ENCODE assay signal across 11 cellular contexts in genomic region chr10:94299417-94299816, GRCh38.
A peak's percentile ranks its signal among the peaks of the same experiment; 100 is the strongest.
DNase-seq lines count a peak whose midpoint lies in the region; ATAC-seq, FAIRE-seq and TF ChIP-seq lines count a peak whose summit lies in the region.
"Had no signal": no experiment of that assay in that cellular context is flagged by ENCODE, and none has a peak within 500 bp of the region (broad histone marks: within the 10 kb centered on the region; RNA-seq: fewer than 3 reads in every experiment).

No MANE protein-coding gene starts in this region.

- H3K4me1 ChIP-seq in small intestine (ENCODE audit: control insufficient read depth in 2 of 2, insufficient read depth in 1 of 2, low read depth in 1 of 2, low read length in 1 of 2), result no peaks in the 10 kb centered on the region

- peak; percentile 97 for FAIRE-seq in RCC 7860 (lab: Jason Lieb, UNC)
- FAIRE-seq in small intestine (lab: Jason Lieb, UNC), result no peak
- FAIRE-seq: G401.6 had no signal

- 53 to 72% (median 65%) methylated on average over 3 of the region's 3 CpGs for WGBS in small intestine, 3 donors

- H3K27me3 ChIP-seq in small intestine (ENCODE audit: control insufficient read depth in 2 of 2, insufficient read depth in 2 of 2, low read length in 2 of 2), result no peaks in the 10 kb centered on the region

- peak; percentile 62 for DNase-seq in AG09309 (ENCODE audit: low read depth)
- peak; percentile 84 for DNase-seq in RCC 7860 (ENCODE audit: low spot score)
- peak; percentile 26 for DNase-seq in dedifferentiated amniotic fluid mesenchymal stem cell (ENCODE audit: extremely low spot score)
- DNase-seq in COR-L47 (lab: John Stamatoyannopoulos, UW), result no peak
- no peak for DNase-seq in DMS153 (lab: John Stamatoyannopoulos, UW)
- DNase-seq in small intestine, result no peak
- no peak for DNase-seq in NCI-H524 (lab: John Stamatoyannopoulos, UW)
- DNase-seq: activated B cell treated with CpG ODN at 0.5 μM for 24 hours, NCI-H146 had no signal

- H3K27ac ChIP-seq in small intestine (ENCODE audit: low read depth in 1 of 2, low read length in 1 of 2), result no peak overlapping the region

- no peaks in the 10 kb centered on the region for H3K9me3 ChIP-seq in small intestine (ENCODE audit: control insufficient read depth, low read depth)

- no peak for TF ChIP-seq CTCF in AG09309 (IDR thresholded peaks at IDR 0.05; ENCODE audit: control insufficient read depth, insufficient read depth, low read depth, low read length, missing control alignments)

- no peak overlapping the region for H3K4me3 ChIP-seq in AG09309 (ENCODE audit: control insufficient read depth, low read depth, low read length)
- H3K4me3 ChIP-seq in small intestine (ENCODE audit: low read depth in 1 of 2, low read length in 2 of 2), result no peak overlapping the region

- peak; percentile 47 for ATAC-seq in GM19351 (IDR thresholded peaks at IDR 0.05; ENCODE audit: unreplicated experiment)

- H3K36me3 ChIP-seq in small intestine (ENCODE audit: control insufficient read depth in 2 of 2, insufficient read depth in 2 of 2, low read length in 2 of 2), result peaks cover 0 to 3% of the 10 kb centered on the region in 2 donors

Comparison
In these comparisons a context has a peak if more than half of its experiments do, and no peak if none do; other contexts are left out.
1. DNase-seq: peak in AG09309 (single experiment), RCC 7860 (single experiment) and dedifferentiated amniotic fluid mesenchymal stem cell (single experiment); none in COR-L47 (single experiment), DMS153 (single experiment), small intestine (single experiment) and NCI-H524 (0 of 2).